Comparison of ENCODE assay signal across 1 cellular context in the genomic region with DNA sequence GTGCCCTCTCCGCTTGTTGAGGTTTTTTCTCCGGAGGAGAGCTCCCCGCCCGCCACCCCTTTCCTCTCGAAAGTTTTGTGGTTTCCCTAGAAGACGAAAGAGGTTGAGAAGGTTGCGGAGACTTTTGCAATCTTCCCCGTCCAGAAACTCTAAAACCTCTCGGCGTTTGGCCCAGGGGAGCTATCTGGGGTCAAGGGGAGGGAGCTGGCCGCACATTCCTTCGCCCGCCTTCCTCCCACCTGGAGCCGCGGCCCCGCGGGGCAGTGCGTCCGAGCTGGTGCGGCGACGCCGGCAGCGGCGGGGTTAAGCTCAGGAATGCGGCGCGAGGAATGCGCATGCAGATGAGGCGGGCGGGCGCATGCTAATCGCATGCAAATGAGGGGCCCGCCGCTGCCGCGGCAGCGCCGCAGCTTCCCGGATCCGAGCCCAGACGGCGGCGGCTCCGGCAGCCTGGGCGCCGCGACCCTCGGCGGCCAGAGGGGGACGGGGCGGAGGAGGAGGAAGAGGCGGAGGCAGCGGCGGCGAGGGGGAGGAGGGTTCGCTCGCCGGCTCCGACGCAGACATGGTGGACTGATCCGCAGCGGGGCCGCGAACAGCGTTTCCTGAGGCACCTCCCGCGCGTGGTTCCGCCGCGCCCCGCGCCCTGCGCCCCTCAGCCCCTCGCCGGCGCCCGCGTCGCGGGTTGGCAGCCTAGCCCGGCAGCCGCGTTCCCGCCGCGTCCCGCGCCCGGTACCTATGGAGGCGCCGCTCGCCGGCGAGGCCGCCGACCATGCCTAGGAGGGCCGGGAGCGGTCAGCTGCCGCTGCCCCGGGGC.
A peak's percentile ranks its signal among the peaks of the same experiment; 100 is the strongest.
TF ChIP-seq lines count a peak whose summit lies in the region.

Gene WWC2, plus strand, starts transcription at position 535 of the 814 bp plus-strand sequence. Its CDS starts 235 bp downstream, at position 770.

TF ChIP-seq in K562, 482 proteins besides CTCF, POLR2A, EP300 and RAD21 (continued from another document and continues in another):
- TF ChIP-seq MGA (IDR thresholded peaks at IDR 0.05) (peak; percentile 52), NCOA6 (IDR thresholded peaks at IDR 0.05) (peak; percentile 58), HDGF (IDR thresholded peaks at IDR 0.05) (no peak), SMARCC2 (IDR thresholded peaks at IDR 0.05; ENCODE audit: low read depth) (no peak), LCOR (CRISPR knock-in tag; IDR thresholded peaks at IDR 0.05) (peak; percentile 75; the same call in 1 of the 2 replicates), ZKSCAN1 (IDR thresholded peaks at IDR 0.05; ENCODE audit: low read depth, low read length) (no peak), ELK3 (CRISPR knock-in tag; IDR thresholded peaks at IDR 0.05) (no peak), ZNF3 (CRISPR knock-in tag; IDR thresholded peaks at IDR 0.05) (no peak), HDAC2 (IDR thresholded peaks at IDR 0.05) (0 out of 2 replicates have a peak, but pooled peaks have one; percentile 47), ZNF589 (CRISPR knock-in tag; IDR thresholded peaks at IDR 0.05; ENCODE audit: low read depth) (no peak), RBM14 (IDR thresholded peaks at IDR 0.05; ENCODE audit: borderline replicate concordance, insufficient read depth, low read depth, low read length) (no peak), BMI1 (IDR thresholded peaks at IDR 0.05; ENCODE audit: low read length) (no peak), ZNF780A (CRISPR knock-in tag; IDR thresholded peaks at IDR 0.05) (no peak), FIP1L1 (IDR thresholded peaks at IDR 0.05; ENCODE audit: low read depth, low read length, poor library complexity, severe bottlenecking) (no peak), ATF4 (CRISPR knock-in tag; IDR thresholded peaks at IDR 0.05) (no peak), HES1 (IDR thresholded peaks at IDR 0.05; ENCODE audit: low read depth) (no peak)
- TF ChIP-seq, protein P1, sequence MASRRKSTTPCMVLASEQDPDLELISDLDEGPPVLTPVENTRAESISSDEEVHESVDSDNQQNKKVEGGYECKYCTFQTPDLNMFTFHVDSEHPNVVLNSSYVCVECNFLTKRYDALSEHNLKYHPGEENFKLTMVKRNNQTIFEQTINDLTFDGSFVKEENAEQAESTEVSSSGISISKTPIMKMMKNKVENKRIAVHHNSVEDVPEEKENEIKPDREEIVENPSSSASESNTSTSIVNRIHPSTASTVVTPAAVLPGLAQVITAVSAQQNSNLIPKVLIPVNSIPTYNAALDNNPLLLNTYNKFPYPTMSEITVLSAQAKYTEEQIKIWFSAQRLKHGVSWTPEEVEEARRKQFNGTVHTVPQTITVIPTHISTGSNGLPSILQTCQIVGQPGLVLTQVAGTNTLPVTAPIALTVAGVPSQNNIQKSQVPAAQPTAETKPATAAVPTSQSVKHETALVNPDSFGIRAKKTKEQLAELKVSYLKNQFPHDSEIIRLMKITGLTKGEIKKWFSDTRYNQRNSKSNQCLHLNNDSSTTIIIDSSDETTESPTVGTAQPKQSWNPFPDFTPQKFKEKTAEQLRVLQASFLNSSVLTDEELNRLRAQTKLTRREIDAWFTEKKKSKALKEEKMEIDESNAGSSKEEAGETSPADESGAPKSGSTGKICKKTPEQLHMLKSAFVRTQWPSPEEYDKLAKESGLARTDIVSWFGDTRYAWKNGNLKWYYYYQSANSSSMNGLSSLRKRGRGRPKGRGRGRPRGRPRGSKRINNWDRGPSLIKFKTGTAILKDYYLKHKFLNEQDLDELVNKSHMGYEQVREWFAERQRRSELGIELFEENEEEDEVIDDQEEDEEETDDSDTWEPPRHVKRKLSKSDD (conservative IDR thresholded peaks at IDR 0.05; ENCODE audit: low read length) = no peak
- TF ChIP-seq, protein P2, sequence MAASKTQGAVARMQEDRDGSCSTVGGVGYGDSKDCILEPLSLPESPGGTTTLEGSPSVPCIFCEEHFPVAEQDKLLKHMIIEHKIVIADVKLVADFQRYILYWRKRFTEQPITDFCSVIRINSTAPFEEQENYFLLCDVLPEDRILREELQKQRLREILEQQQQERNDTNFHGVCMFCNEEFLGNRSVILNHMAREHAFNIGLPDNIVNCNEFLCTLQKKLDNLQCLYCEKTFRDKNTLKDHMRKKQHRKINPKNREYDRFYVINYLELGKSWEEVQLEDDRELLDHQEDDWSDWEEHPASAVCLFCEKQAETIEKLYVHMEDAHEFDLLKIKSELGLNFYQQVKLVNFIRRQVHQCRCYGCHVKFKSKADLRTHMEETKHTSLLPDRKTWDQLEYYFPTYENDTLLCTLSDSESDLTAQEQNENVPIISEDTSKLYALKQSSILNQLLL (CRISPR knock-in tag; IDR thresholded peaks at IDR 0.05; ENCODE audit: borderline replicate concordance) = no peak
- TF ChIP-seq, protein P3, sequence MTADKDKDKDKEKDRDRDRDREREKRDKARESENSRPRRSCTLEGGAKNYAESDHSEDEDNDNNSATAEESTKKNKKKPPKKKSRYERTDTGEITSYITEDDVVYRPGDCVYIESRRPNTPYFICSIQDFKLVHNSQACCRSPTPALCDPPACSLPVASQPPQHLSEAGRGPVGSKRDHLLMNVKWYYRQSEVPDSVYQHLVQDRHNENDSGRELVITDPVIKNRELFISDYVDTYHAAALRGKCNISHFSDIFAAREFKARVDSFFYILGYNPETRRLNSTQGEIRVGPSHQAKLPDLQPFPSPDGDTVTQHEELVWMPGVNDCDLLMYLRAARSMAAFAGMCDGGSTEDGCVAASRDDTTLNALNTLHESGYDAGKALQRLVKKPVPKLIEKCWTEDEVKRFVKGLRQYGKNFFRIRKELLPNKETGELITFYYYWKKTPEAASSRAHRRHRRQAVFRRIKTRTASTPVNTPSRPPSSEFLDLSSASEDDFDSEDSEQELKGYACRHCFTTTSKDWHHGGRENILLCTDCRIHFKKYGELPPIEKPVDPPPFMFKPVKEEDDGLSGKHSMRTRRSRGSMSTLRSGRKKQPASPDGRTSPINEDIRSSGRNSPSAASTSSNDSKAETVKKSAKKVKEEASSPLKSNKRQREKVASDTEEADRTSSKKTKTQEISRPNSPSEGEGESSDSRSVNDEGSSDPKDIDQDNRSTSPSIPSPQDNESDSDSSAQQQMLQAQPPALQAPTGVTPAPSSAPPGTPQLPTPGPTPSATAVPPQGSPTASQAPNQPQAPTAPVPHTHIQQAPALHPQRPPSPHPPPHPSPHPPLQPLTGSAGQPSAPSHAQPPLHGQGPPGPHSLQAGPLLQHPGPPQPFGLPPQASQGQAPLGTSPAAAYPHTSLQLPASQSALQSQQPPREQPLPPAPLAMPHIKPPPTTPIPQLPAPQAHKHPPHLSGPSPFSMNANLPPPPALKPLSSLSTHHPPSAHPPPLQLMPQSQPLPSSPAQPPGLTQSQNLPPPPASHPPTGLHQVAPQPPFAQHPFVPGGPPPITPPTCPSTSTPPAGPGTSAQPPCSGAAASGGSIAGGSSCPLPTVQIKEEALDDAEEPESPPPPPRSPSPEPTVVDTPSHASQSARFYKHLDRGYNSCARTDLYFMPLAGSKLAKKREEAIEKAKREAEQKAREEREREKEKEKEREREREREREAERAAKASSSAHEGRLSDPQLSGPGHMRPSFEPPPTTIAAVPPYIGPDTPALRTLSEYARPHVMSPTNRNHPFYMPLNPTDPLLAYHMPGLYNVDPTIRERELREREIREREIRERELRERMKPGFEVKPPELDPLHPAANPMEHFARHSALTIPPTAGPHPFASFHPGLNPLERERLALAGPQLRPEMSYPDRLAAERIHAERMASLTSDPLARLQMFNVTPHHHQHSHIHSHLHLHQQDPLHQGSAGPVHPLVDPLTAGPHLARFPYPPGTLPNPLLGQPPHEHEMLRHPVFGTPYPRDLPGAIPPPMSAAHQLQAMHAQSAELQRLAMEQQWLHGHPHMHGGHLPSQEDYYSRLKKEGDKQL (CRISPR knock-in tag; IDR thresholded peaks at IDR 0.05; ENCODE audit: borderline replicate concordance) = no peak
- TF ChIP-seq, protein P4, sequence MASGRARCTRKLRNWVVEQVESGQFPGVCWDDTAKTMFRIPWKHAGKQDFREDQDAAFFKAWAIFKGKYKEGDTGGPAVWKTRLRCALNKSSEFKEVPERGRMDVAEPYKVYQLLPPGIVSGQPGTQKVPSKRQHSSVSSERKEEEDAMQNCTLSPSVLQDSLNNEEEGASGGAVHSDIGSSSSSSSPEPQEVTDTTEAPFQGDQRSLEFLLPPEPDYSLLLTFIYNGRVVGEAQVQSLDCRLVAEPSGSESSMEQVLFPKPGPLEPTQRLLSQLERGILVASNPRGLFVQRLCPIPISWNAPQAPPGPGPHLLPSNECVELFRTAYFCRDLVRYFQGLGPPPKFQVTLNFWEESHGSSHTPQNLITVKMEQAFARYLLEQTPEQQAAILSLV (tag; IDR thresholded peaks at IDR 0.05) = no peak
